In genomic region chr17:82807562-82807961, GRCh38 we compare ENCODE assay signal across 1 cellular context.
TF ChIP-seq lines count a peak whose summit lies in the region.

No MANE protein-coding gene starts in this region.

TF ChIP-seq in HepG2, 621 proteins besides CTCF, POLR2A, EP300 and RAD21:
- TF ChIP-seq ZNF230 (CRISPR knock-in tag; IDR thresholded peaks at IDR 0.05) (no peak), ZNF841 (CRISPR knock-in tag; IDR thresholded peaks at IDR 0.05; ENCODE audit: borderline replicate concordance) (no peak), ISL2 (CRISPR knock-in tag; IDR thresholded peaks at IDR 0.05) (no peak), RARA (CRISPR knock-in tag; IDR thresholded peaks at IDR 0.05) (no peak), ZNF138 (CRISPR knock-in tag; IDR thresholded peaks at IDR 0.05; ENCODE audit: low read depth) (no peak), ZNF558 (CRISPR knock-in tag; IDR thresholded peaks at IDR 0.05; ENCODE audit: borderline replicate concordance) (no peak), ZNF567 (CRISPR knock-in tag; IDR thresholded peaks at IDR 0.05; ENCODE audit: borderline replicate concordance) (no peak), MYPOP (CRISPR knock-in tag; IDR thresholded peaks at IDR 0.05) (no peak), XBP1 (CRISPR knock-in tag; IDR thresholded peaks at IDR 0.05) (no peak), ZNF713 (CRISPR knock-in tag; IDR thresholded peaks at IDR 0.05) (no peak), ZNF7 (CRISPR knock-in tag; IDR thresholded peaks at IDR 0.05) (no peak), MTF1 (CRISPR knock-in tag; IDR thresholded peaks at IDR 0.05) (no peak), RFXAP (CRISPR knock-in tag; IDR thresholded peaks at IDR 0.05; ENCODE audit: borderline replicate concordance) (no peak), JUNB (CRISPR knock-in tag; IDR thresholded peaks at IDR 0.05; ENCODE audit: borderline replicate concordance) (no peak), ZC3H13 (CRISPR knock-in tag; IDR thresholded peaks at IDR 0.05) (no peak), ZNF136 (CRISPR knock-in tag; IDR thresholded peaks at IDR 0.05; ENCODE audit: low read depth) (no peak), KDM5B (CRISPR knock-in tag; IDR thresholded peaks at IDR 0.05; ENCODE audit: borderline replicate concordance) (no peak), JUND (CRISPR knock-in tag; IDR thresholded peaks at IDR 0.05) (no peak), ZNF362 (CRISPR knock-in tag; IDR thresholded peaks at IDR 0.05; ENCODE audit: borderline replicate concordance) (no peak), ZSCAN29 (CRISPR knock-in tag; conservative IDR thresholded peaks at IDR 0.05) (no peak)
